ENCODE assay signal across 8 cellular contexts in the genomic region with DNA sequence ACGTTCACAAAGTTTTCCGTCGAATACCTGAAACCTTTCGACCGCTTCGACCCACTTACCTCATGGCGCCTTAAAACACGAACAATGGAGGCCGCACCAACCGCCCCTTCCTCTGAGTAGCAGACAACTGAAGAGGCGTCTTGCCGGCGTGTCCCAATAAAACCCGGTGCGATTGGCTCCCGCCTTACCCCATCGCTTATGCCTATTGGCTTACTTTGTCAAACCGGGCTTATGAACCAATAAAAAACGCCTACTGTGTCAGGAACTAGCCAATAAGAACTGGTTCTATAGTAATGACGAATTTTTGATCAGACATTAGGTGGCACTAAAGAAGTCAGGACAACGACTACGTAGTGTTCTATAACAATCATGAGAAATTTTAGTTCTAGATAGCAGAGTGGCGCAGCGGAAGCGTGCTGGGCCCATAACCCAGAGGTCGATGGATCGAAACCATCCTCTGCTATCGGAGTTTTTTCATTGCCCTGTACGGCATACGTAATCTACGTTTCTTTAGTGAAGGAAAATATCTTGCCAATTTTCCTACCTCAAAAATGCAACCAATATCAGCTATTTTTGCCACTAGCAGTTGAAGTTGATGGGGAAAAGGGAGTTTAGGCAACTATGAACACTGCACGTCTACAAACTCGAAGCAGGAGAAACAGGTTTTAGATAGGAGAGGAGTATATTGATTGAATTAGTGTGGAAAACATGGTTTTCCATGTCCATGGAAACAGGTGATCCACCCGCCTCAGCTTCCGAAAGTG.
DNase-seq lines count a peak whose midpoint lies in the region; ATAC-seq and TF ChIP-seq lines count a peak whose summit lies in the region.

A gene (minus strand): TSS at position 135 of the 764 bp plus-strand sequence. CDS start 71 bp downstream, at position 64.

- TF ChIP-seq CTCF in AG10803 (conservative IDR thresholded peaks at IDR 0.05; ENCODE audit: low read length), result peak; percentile 37

- ATAC-seq in GM19023 (IDR thresholded peaks at IDR 0.05; ENCODE audit: unreplicated experiment) (peak; percentile 86), HG03280 (IDR thresholded peaks at IDR 0.05; ENCODE audit: unreplicated experiment) (peak; percentile 95)

- H3K4me3 ChIP-seq in AG10803 (ENCODE audit: low read length), result peak within 1 kb of the TSS; percentile 89

- peak; percentile 100 for DNase-seq in AG10803 (ENCODE audit: low read depth)
- DNase-seq in NCI-H345 (lab: John Stamatoyannopoulos, UW), result peak; percentile 100
- peak; percentile 85 to 92 (median 89) for DNase-seq in activated CD4-positive, CD25-positive, alpha-beta regulatory T cell (lab: John Stamatoyannopoulos, UW)
- DNase-seq in cerebellar cortex (ENCODE audit: low spot score), result peak; percentile 100
- peak; percentile 99 for DNase-seq in islet precursor cell
- DNase-seq in stimulated activated CD4-positive, alpha-beta T cell treated with anti-CD3 and anti-CD28 coated beads, Interleukin-12 subunit alpha, Interleukin-12 subunit beta, amount 100 ng/mL, for 48 hours (ENCODE audit: low read depth in 2 of 3, low spot score in 1 of 3), result peak; percentile 93 to 98 (median 98)

Comparison
In these comparisons a context has a peak if more than half of its experiments do, and no peak if none do; other contexts are left out.
1. Peak in every context shown above with its lines: DNase-seq, ATAC-seq and H3K4me3 ChIP-seq.